21 cellular contexts compared by ENCODE assay signal in the genomic region with DNA sequence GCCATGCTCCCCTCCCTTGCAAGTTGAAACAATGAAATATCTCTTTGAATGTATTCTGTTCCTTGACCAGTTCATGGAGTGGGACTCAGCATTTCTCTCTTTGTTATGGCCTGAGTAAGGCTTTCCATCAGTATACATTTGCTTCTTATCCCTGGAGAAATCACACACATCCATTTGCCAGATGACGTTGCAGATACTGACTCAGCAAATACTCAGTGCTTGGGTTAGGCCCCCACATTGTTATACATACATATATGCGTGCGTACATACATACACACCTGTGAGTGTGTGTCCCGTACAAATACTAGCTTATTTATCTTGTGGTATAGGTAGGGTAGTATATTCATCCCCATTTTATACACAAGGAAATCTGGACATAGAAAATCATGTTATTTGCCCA.
DNase-seq lines count a peak whose midpoint lies in the region; ATAC-seq, FAIRE-seq and TF ChIP-seq lines count a peak whose summit lies in the region.
"Had no signal": no experiment of that assay in that cellular context is flagged by ENCODE, and none has a peak within 500 bp of the region (broad histone marks: within the 10 kb centered on the region; RNA-seq: fewer than 3 reads in every experiment).

No MANE protein-coding gene starts in this region.

- H3K4me2 ChIP-seq in HepG2 (ENCODE audit: low read depth, low read length) (no peak overlapping the region), K562 (ENCODE audit: insufficient read depth, low read length) (no peak overlapping the region), osteoblast (ENCODE audit: insufficient read depth, low read length) (no peak overlapping the region)
- H3K4me2 ChIP-seq: BLaER1 had no signal

- TF ChIP-seq EP300 in HepG2 (IDR thresholded peaks at IDR 0.05; ENCODE audit: low read depth in 2 of 2, low read length in 2 of 2) (no peak), HepG2 (CRISPR knock-in tag; IDR thresholded peaks at IDR 0.05; ENCODE audit: borderline replicate concordance) (no peak), K562 (IDR thresholded peaks at IDR 0.05; ENCODE audit: low read length) (no peak), transverse colon (IDR thresholded peaks at IDR 0.05; ENCODE audit: low read depth) (no peak)

- 73% methylated on average over 4 of the region's 4 CpGs for WGBS in HepG2 (ENCODE audit: low lambda C conversion rate)
- WGBS in right lobe of liver (ENCODE audit: insufficient coverage, low coverage, low lambda C conversion rate, missing lambda C conversion rate), result 73% methylated on average over 4 of the region's 4 CpGs
- 38% methylated on average over 4 of the region's 4 CpGs for WGBS in K562 (ENCODE audit: insufficient coverage, low coverage, missing lambda C conversion rate)
- 85% methylated on average over 4 of the region's 4 CpGs for whole genome bisulfite sequencing in transverse colon (ENCODE audit: low coverage in 1 of 2), 2 donors

- TF ChIP-seq POLR2A in HepG2 (IDR thresholded peaks at IDR 0.05; ENCODE audit: insufficient read depth in 1 of 2, low read depth in 2 of 2, low read length in 2 of 2), result no peak
- no peak for TF ChIP-seq POLR2A in right lobe of liver (IDR thresholded peaks at IDR 0.05)
- TF ChIP-seq POLR2A in K562 (conservative IDR thresholded peaks at IDR 0.05), result no peak
- no peak for TF ChIP-seq POLR2A in transverse colon (IDR thresholded peaks at IDR 0.05)

- in situ Hi-C loops in HepG2 (cut with HindIII; ENCODE audit: extremely low pct_ligation_motif_present, low pct_unique_long_range_greater_than_20kb), result no loop called here
- in situ Hi-C loops in K562 (cut with MboI), result no loop called here
- in situ Hi-C loops in transverse colon (cut with MboI; ENCODE audit: low pct_ligation_motif_present in 1 of 4, low pct_unique_long_range_greater_than_20kb in 1 of 4, low sequenced_read_pairs in 3 of 4), result no loop called here

- no peak for FAIRE-seq in HepG2 (lab: Jason Lieb, UNC)
- FAIRE-seq in K562 (lab: Jason Lieb, UNC), result no peak
- FAIRE-seq: D721Med, G401.6, GM12891, GM19239 had no signal

- H3K9me3 ChIP-seq in HepG2 (ENCODE audit: low read length), result no peaks in the 10 kb centered on the region
- no peaks in the 10 kb centered on the region for H3K9me3 ChIP-seq in right lobe of liver
- peaks cover 4% of the 10 kb centered on the region for H3K9me3 ChIP-seq in K562 (replicated peaks; ENCODE audit: control insufficient read depth, insufficient read depth, low read depth, low read length)
- H3K9me3 ChIP-seq in osteoblast (ENCODE audit: low read depth, low read length), result no peaks in the 10 kb centered on the region
- no peaks in the 10 kb centered on the region for H3K9me3 ChIP-seq in transverse colon
- H3K9me3 ChIP-seq: BE2C, Caco-2 had no signal

- TF ChIP-seq RAD21 in HepG2 (CRISPR knock-in tag; IDR thresholded peaks at IDR 0.05) (no peak), K562 (CRISPR knock-in tag; conservative IDR thresholded peaks at IDR 0.05 in 1 of 2, IDR thresholded peaks at IDR 0.05 in 1 of 2) (no peak)

- no TSS peak for BruUV-seq in HepG2 (replicated peaks; lab: Mats Ljungman, UMichigan)
- BruUV-seq in K562 (replicated peaks; lab: Mats Ljungman, UMichigan), result no TSS peak

- POLR2A ChIA-PET in HepG2 (lab: Yijun Ruan, JAX), result no interaction called here
- POLR2A ChIA-PET in K562 (lab: Yijun Ruan, JAX), result interaction anchor here (2.3 kb wide), 1 partner anchor 10 kb away, joined by 7 read pairs; no protein-coding TSS in a partner anchor

- ATAC-seq in HepG2 (no peak), right lobe of liver (no peak), K562 (peak; percentile 72), GM21381 (IDR thresholded peaks at IDR 0.05; ENCODE audit: unreplicated experiment) (no peak)

- no peak for TF ChIP-seq CTCF in HepG2 (CRISPR knock-in tag; IDR thresholded peaks at IDR 0.05)
- no peak for TF ChIP-seq CTCF in right lobe of liver (IDR thresholded peaks at IDR 0.05)
- TF ChIP-seq CTCF in K562 (IDR thresholded peaks at IDR 0.05 in 2 of 3, conservative IDR thresholded peaks at IDR 0.05 in 1 of 3; ENCODE audit: insufficient read depth in 2 of 3, low read depth in 1 of 3, low read length in 3 of 3), result no peak
- no peak for TF ChIP-seq CTCF in osteoblast (IDR thresholded peaks at IDR 0.05; ENCODE audit: extremely low read depth, low read depth, low read length)
- TF ChIP-seq CTCF in transverse colon (IDR thresholded peaks at IDR 0.05), result no peak

- no peaks in the 10 kb centered on the region for H4K20me1 ChIP-seq in HepG2 (ENCODE audit: insufficient read depth, low read length)
- no peaks in the 10 kb centered on the region for H4K20me1 ChIP-seq in K562 (replicated peaks; ENCODE audit: control insufficient read depth, insufficient read depth, low read length)
- no peaks in the 10 kb centered on the region for H4K20me1 ChIP-seq in osteoblast (ENCODE audit: insufficient read depth, low read length)
- H4K20me1 ChIP-seq: BLaER1 had no signal

- DNase-seq in HepG2 (ENCODE audit: low spot score) (no peak), right lobe of liver (no peak), K562 (ENCODE audit: extremely low read depth in 1 of 4, low spot score in 3 of 4) (no peak), osteoblast (ENCODE audit: insufficient read length, low spot score, missing footprints) (peak; percentile 34), transverse colon (no peak)
- DNase-seq: ACHN; BE2C; C1 segment of cervical spinal cord; Caco-2; Calu3; CD4-positive, alpha-beta memory T cell; CD4-positive, CD25-positive, alpha-beta regulatory T cell; DMS79 treated with DMSO at 0.1 percent for 48 hours; GF-D8 had no signal

- no peaks in the 10 kb centered on the region for H3K79me2 ChIP-seq in HepG2 (ENCODE audit: insufficient read depth, low read length)
- no peaks in the 10 kb centered on the region for H3K79me2 ChIP-seq in K562 (ENCODE audit: control insufficient read depth, insufficient read depth, low read length)
- H3K79me2 ChIP-seq in osteoblast (ENCODE audit: insufficient read depth, low read length), result no peaks in the 10 kb centered on the region

- CTCF ChIA-PET in HepG2 (lab: Yijun Ruan, JAX; ENCODE audit: low intra/inter-chr PET ratio, low total read pairs) (no interaction called here), K562 (lab: Yijun Ruan, JAX; ENCODE audit: low intra/inter-chr PET ratio) (no interaction called here)

- H3K4me3 ChIP-seq in HepG2 (replicated peaks in 1 of 3; ENCODE audit: insufficient read depth in 1 of 3, low read depth in 2 of 3, low read length in 3 of 3), result no peak overlapping the region
- H3K4me3 ChIP-seq in right lobe of liver, result no peak overlapping the region
- H3K4me3 ChIP-seq in K562, result no peak overlapping the region
- no peak overlapping the region for H3K4me3 ChIP-seq in osteoblast (ENCODE audit: insufficient read depth, low read length)
- H3K4me3 ChIP-seq in transverse colon, result no peak overlapping the region
- H3K4me3 ChIP-seq: BLaER1 had no signal

- H3K27ac ChIP-seq in HepG2 (ENCODE audit: extremely low read length, insufficient read depth, low read length), result no peak overlapping the region
- no peak overlapping the region for H3K27ac ChIP-seq in right lobe of liver
- H3K27ac ChIP-seq in K562 (ENCODE audit: extremely low read depth, low read depth, low read length), result no peak overlapping the region
- H3K27ac ChIP-seq in osteoblast (ENCODE audit: low read depth, low read length), result no peak overlapping the region
- H3K27ac ChIP-seq in transverse colon, result no peak overlapping the region
- H3K27ac ChIP-seq: 22Rv1, BLaER1 had no signal

- H3K4me1 ChIP-seq in HepG2 (ENCODE audit: insufficient read depth, low read length) (no peaks in the 10 kb centered on the region), right lobe of liver (no peaks in the 10 kb centered on the region), K562 (replicated peaks in 1 of 2; ENCODE audit: control insufficient read depth in 2 of 2, insufficient read depth in 2 of 2, low read length in 2 of 2) (no peaks in the 10 kb centered on the region), osteoblast (ENCODE audit: insufficient read depth, low read length) (no peaks in the 10 kb centered on the region), transverse colon (peaks cover 0 to 3% (median 0%) of the 10 kb centered on the region in 4 donors)
- H3K4me1 ChIP-seq: BE2C, Caco-2 had no signal

- H2AFZ ChIP-seq in HepG2 (ENCODE audit: low read length), result no peak overlapping the region
- H2AFZ ChIP-seq in K562 (ENCODE audit: low read depth, low read length), result no peak overlapping the region
- H2AFZ ChIP-seq in osteoblast (ENCODE audit: low read length), result no peak overlapping the region

- H3K9me1 ChIP-seq in K562 (ENCODE audit: control insufficient read depth, insufficient read depth, low read length), result no peaks in the 10 kb centered on the region

- H3K9ac ChIP-seq in HepG2 (ENCODE audit: insufficient read depth, low read depth, low read length), result no peak overlapping the region
- H3K9ac ChIP-seq in K562 (ENCODE audit: insufficient read depth in 1 of 2, low read depth in 2 of 2, low read length in 2 of 2), result no peak overlapping the region
- H3K9ac ChIP-seq: BLaER1 had no signal

- no peaks in the 10 kb centered on the region for H3K36me3 ChIP-seq in HepG2 (replicated peaks in 1 of 2; ENCODE audit: control insufficient read depth in 1 of 2, insufficient read depth in 2 of 2, low read length in 2 of 2)
- no peaks in the 10 kb centered on the region for H3K36me3 ChIP-seq in right lobe of liver
- no peaks in the 10 kb centered on the region for H3K36me3 ChIP-seq in K562 (ENCODE audit: control insufficient read depth, insufficient read depth, low read length)
- H3K36me3 ChIP-seq in osteoblast (ENCODE audit: insufficient read depth, low read length), result no peaks in the 10 kb centered on the region
- no peaks in the 10 kb centered on the region for H3K36me3 ChIP-seq in transverse colon
- H3K36me3 ChIP-seq: BE2C, BLaER1 had no signal

- H3K27me3 ChIP-seq in HepG2 (ENCODE audit: control insufficient read depth in 1 of 2, insufficient read depth in 2 of 2, low read length in 2 of 2) (no peaks in the 10 kb centered on the region), right lobe of liver (no peaks in the 10 kb centered on the region), K562 (ENCODE audit: control insufficient read depth in 2 of 2, insufficient read depth in 2 of 2, low read length in 2 of 2) (no peaks in the 10 kb centered on the region), osteoblast (ENCODE audit: insufficient read depth, low read length) (no peaks in the 10 kb centered on the region), transverse colon (no peaks in the 10 kb centered on the region)
- H3K27me3 ChIP-seq: BE2C, BLaER1 had no signal

- intact Hi-C loops in HepG2 (cut with micrococcal nuclease; ENCODE audit: unreplicated experiment), result no loop called here
- intact Hi-C loops in right lobe of liver (cut with DNase I), result no loop called here
- intact Hi-C loops in K562 (cut with micrococcal nuclease), result no loop called here
- intact Hi-C loops in transverse colon (cut with DNase I; ENCODE audit: low total_unique reads), result no loop called here

TF ChIP-seq in HepG2, 621 proteins besides CTCF, POLR2A, EP300 and RAD21 (continues in another document):
- TF ChIP-seq ZNF780A (CRISPR knock-in tag; IDR thresholded peaks at IDR 0.05), result no peak

Comparison
In these comparisons a context has a peak if more than half of its experiments do, and no peak if none do; other contexts are left out.
1. Of the 241 proteins assayed by ChIP-seq in both HepG2 and K562: peak only in HepG2: none; only in K562: CREM, MAFG and NFE2; in both: MAFF and MAFK; in neither: 236.